ENCODE assay signal across 8 cellular contexts in genomic region chr7:142873281-142873784, GRCh38. TPM values are rescaled to one million over a fixed set of nuclear protein-coding genes. Genes with fewer than 3 reads are reported as not detected.
DNase-seq lines count a peak whose midpoint lies in the region; ATAC-seq, FAIRE-seq and TF ChIP-seq lines count a peak whose summit lies in the region.

No MANE protein-coding gene starts in this region.

- TF ChIP-seq CTCF in A549 (IDR thresholded peaks at IDR 0.05) (no peak), GM13977 (IDR thresholded peaks at IDR 0.05; ENCODE audit: extremely low read depth, insufficient read depth, missing control alignments) (peak; percentile 69)

- WGBS in A549 (ENCODE audit: missing lambda C conversion rate), result 49% methylated on average over 9 of the region's 11 CpGs

- FAIRE-seq in A549 (lab: Jason Lieb, UNC), result no peak

- H3K27ac Mint-ChIP-seq in activated CD4-positive, alpha-beta T cell treated with anti-CD3 and anti-CD28 coated beads, Interleukin-2, amount 10 ng/mL, durations not matched to agents 7 days and 5 days, result no peak overlapping the region

- in situ Hi-C loops in GM13977 (cut with MboI; ENCODE audit: low pct_unique_long_range_greater_than_20kb, low sequenced_read_pairs, unreplicated experiment), result loop anchor here (25.0 kb wide), 1 partner anchor 339 kb away; the partner anchor contains the start of gene TAS2R40

- H3K4me3 ChIP-seq in A549, result no peak overlapping the region

- no peaks in the 10 kb centered on the region for H3K4me1 ChIP-seq in A549

- no peak overlapping the region for H3K27ac ChIP-seq in A549

- H3K4me2 ChIP-seq in A549, result no peak overlapping the region

- CTCF ChIA-PET in A549 (lab: Yijun Ruan, JAX), result interaction anchor here (1.0 to 4.0 kb wide), 5 partner anchors 8 to 338 kb away, joined by 3 to 18 read pairs (median 4); partner anchors contain the start of gene EPHB6
- CTCF ChIA-PET in activated CD4-positive, alpha-beta T cell treated with anti-CD3 and anti-CD28 coated beads, Interleukin-2, amount 10 ng/mL, durations not matched to agents 7 days and 5 days (lab: Charles Lee), result interaction anchor here (0.5 to 1.4 kb wide), 10 partner anchors 9 to 248 kb away, joined by 3 to 4 read pairs (median 3); no protein-coding TSS in a partner anchor

- TF ChIP-seq POLR2A in A549 (IDR thresholded peaks at IDR 0.05; ENCODE audit: low read length), result no peak

- no peak overlapping the region for H3K4me3 Mint-ChIP-seq in activated CD4-positive, alpha-beta T cell treated with anti-CD3 and anti-CD28 coated beads, Interleukin-2, amount 10 ng/mL, durations not matched to agents 7 days and 5 days

- no peaks in the 10 kb centered on the region for H3K36me3 Mint-ChIP-seq in activated CD4-positive, alpha-beta T cell treated with anti-CD3 and anti-CD28 coated beads, Interleukin-2, amount 10 ng/mL, durations not matched to agents 7 days and 5 days (ENCODE audit: low read depth)

- DNase-seq in A549 (ENCODE audit: low read depth in 1 of 2, low spot score in 1 of 2) (peak; percentile 33 to 38), GM13977 (ENCODE audit: low spot score) (peak; percentile 57), iris pigment epithelial cell (ENCODE audit: low read depth) (peak; percentile 15), C1 segment of cervical spinal cord (lab: John Stamatoyannopoulos, UW) (no peak), GM03348 (ENCODE audit: low spot score) (no peak)
- peak; percentile 31 for DNase-seq in activated CD4-positive, alpha-beta T cell treated with anti-CD3 and anti-CD28 coated beads, Interleukin-2, amount 10 ng/mL, durations not matched to agents 7 days and 5 days

- no peak for TF ChIP-seq EP300 in A549 (IDR thresholded peaks at IDR 0.05)

- no peaks in the 10 kb centered on the region for H3K9me3 ChIP-seq in A549

- POLR2A ChIA-PET in A549 (lab: Yijun Ruan, JAX), result no interaction called here
- POLR2A ChIA-PET in activated CD4-positive, alpha-beta T cell treated with anti-CD3 and anti-CD28 coated beads, Interleukin-2, amount 10 ng/mL, durations not matched to agents 7 days and 5 days (lab: Charles Lee), result interaction anchor here (0.7 kb wide), 2 partner anchors 32 to 498 kb away, joined by 3 read pairs; no protein-coding TSS in a partner anchor

- no peaks in the 10 kb centered on the region for H3K27me3 Mint-ChIP-seq in activated CD4-positive, alpha-beta T cell treated with anti-CD3 and anti-CD28 coated beads, Interleukin-2, amount 10 ng/mL, durations not matched to agents 7 days and 5 days

- no peaks in the 10 kb centered on the region for H3K4me1 Mint-ChIP-seq in activated CD4-positive, alpha-beta T cell treated with anti-CD3 and anti-CD28 coated beads, Interleukin-2, amount 10 ng/mL, durations not matched to agents 7 days and 5 days

- ATAC-seq in A549 (peak in 1 of 2 experiments; percentile 83; a peak in 3 of 6 replicates), HG03354 (IDR thresholded peaks at IDR 0.05; ENCODE audit: poor library complexity, severe bottlenecking, unreplicated experiment) (peak; percentile 80), HG03571 (IDR thresholded peaks at IDR 0.05; ENCODE audit: unreplicated experiment) (no peak)

- H3K9me3 Mint-ChIP-seq in activated CD4-positive, alpha-beta T cell treated with anti-CD3 and anti-CD28 coated beads, Interleukin-2, amount 10 ng/mL, durations not matched to agents 7 days and 5 days, result no peaks in the 10 kb centered on the region

- TF ChIP-seq RAD21 in A549 (conservative IDR thresholded peaks at IDR 0.05 in 1 of 2, IDR thresholded peaks at IDR 0.05 in 1 of 2), result no peak; a peak in 1 of 5 replicates

TF ChIP-seq in A549, 52 proteins besides CTCF, POLR2A, EP300 and RAD21:
- TF ChIP-seq FOSB (CRISPR knock-in tag; IDR thresholded peaks at IDR 0.05), result no peak
- no peak for TF ChIP-seq CEBPB (IDR thresholded peaks at IDR 0.05)
- no peak for TF ChIP-seq NFE2L2 (conservative IDR thresholded peaks at IDR 0.05; ENCODE audit: low read length)
- no peak for TF ChIP-seq RNF2 (IDR thresholded peaks at IDR 0.05; ENCODE audit: borderline replicate concordance, low read depth)
- TF ChIP-seq TP53 (CRISPR knock-in tag; IDR thresholded peaks at IDR 0.05), result no peak
- TF ChIP-seq EHMT2 (IDR thresholded peaks at IDR 0.05; ENCODE audit: low read depth), result no peak
- no peak for TF ChIP-seq POLR2AphosphoS2 (conservative IDR thresholded peaks at IDR 0.05; ENCODE audit: low read length)
- TF ChIP-seq ATOH8 (CRISPR knock-in tag; IDR thresholded peaks at IDR 0.05; ENCODE audit: low read depth), result no peak
- TF ChIP-seq HOXA7 (CRISPR knock-in tag; IDR thresholded peaks at IDR 0.05), result no peak
- TF ChIP-seq RCOR1 (IDR thresholded peaks at IDR 0.05; ENCODE audit: low read depth, low read length), result no peak
- no peak for TF ChIP-seq HMGXB4 (CRISPR knock-in tag; IDR thresholded peaks at IDR 0.05; ENCODE audit: borderline replicate concordance)

RNA-seq across cellular contexts. Expression of gene TRPV6, which starts 12.2 kb away (rescaled TPM):
- 0.04 TPM in 1 of 2 replicates, not detected in the other for polyA plus RNA-seq in A549 (2011; rRNA removed)
- polyA plus RNA-seq in A549 (2012; cell fraction: cytosol; rRNA removed), result not detected in 2 replicates
- 0.01 and 0.05 TPM in 2 replicates for polyA plus RNA-seq in A549 (2012; cell fraction: nucleus; rRNA removed)
- polyA plus RNA-seq in A549 (2017; fragmentation: RNase III; extraction: RNeasy Plus Mini Kit Qiagen cat#74134 plus additional on column Dnase treatment), result not detected in 3 replicates
- polyA minus RNA-seq in A549 (2011; rRNA and poly(A)+ RNA removed), result not detected in 2 replicates
- under 1 TPM in 1 of 2 experiments, not detected in 1; 0.07 TPM for total RNA-seq in activated CD4-positive, alpha-beta T cell treated with anti-CD3 and anti-CD28 coated beads, Interleukin-2, amount 10 ng/mL, durations not matched to agents 7 days and 5 days

RNA-seq across cellular contexts. Expression of gene EPHB6, which starts 18.5 kb away (rescaled TPM):
- polyA plus RNA-seq in A549 (2011; rRNA removed), result 0.26 and 0.32 TPM in 2 replicates
- polyA plus RNA-seq in A549 (2012; cell fraction: cytosol; rRNA removed), result 0.09 and 0.10 TPM in 2 replicates
- polyA plus RNA-seq in A549 (2012; cell fraction: nucleus; rRNA removed), result 0.35 and 0.86 TPM in 2 replicates
- polyA plus RNA-seq in A549 (2017; fragmentation: RNase III; extraction: RNeasy Plus Mini Kit Qiagen cat#74134 plus additional on column Dnase treatment), result 0.14 to 0.37 TPM (median 0.22 TPM) in 3 replicates
- polyA minus RNA-seq in A549 (2011; rRNA and poly(A)+ RNA removed), result 1.1 and 1.2 TPM in 2 replicates
- 10 to 100 TPM; 28.6 to 29.1 TPM for total RNA-seq in activated CD4-positive, alpha-beta T cell treated with anti-CD3 and anti-CD28 coated beads, Interleukin-2, amount 10 ng/mL, durations not matched to agents 7 days and 5 days

Comparison
In these comparisons a context has a peak if more than half of its experiments do, and no peak if none do; other contexts are left out.
1. DNase-seq: peak in A549 (2 of 2), GM13977 (single experiment), activated CD4-positive, alpha-beta T cell treated with anti-CD3 and anti-CD28 coated beads, Interleukin-2, amount 10 ng/mL, durations not matched to agents 7 days and 5 days (single experiment) and iris pigment epithelial cell (single experiment); none in C1 segment of cervical spinal cord (0 of 14) and GM03348 (single experiment).